ENCODE assay signal across 8 cellular contexts in the genomic region with DNA sequence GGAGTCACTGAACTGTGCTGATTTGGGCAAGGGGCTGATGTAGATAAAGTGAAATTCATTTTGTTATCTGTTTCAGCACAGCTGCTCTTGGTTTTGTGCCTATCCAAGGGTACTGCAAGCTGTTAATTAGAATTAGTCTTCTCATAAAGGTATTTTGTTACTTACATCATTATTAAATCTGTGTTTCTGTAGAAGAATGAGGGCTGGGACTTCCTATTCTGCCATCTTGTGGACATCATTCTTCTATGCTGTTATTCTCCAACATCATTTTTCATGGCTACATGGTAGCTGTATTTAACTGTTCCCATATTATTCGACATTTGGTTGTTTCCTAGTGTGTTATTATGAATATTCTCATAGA.
DNase-seq lines count a peak whose midpoint lies in the region; ATAC-seq and TF ChIP-seq lines count a peak whose summit lies in the region.

No MANE protein-coding gene starts in this region.

- peaks cover 0 to 12% (median 0%) of the 10 kb centered on the region in 11 donors for H3K9me3 ChIP-seq in heart right ventricle
- no peaks in the 10 kb centered on the region for H3K9me3 ChIP-seq in right atrium auricular region
- H3K9me3 ChIP-seq in upper lobe of right lung = no peaks in the 10 kb centered on the region

- intact Hi-C loops in heart right ventricle (cut with DNase I) (loop anchor here (2.0 to 10.0 kb wide), 11 partner anchors 72 to 562 kb away; partner anchors contain the start of genes CCDC71L (in 6 of the 10) and NAMPT (in 1 of the 10)), upper lobe of right lung (cut with DNase I) (no loop called here)

- H3K27me3 ChIP-seq in heart right ventricle (peaks cover 0 to 5% (median 0%) of the 10 kb centered on the region in 7 donors), right atrium auricular region (no peaks in the 10 kb centered on the region), upper lobe of right lung (no peaks in the 10 kb centered on the region)

- 84 to 91% methylated on average over 1 of the region's 1 CpG for WGBS in heart right ventricle, 2 donors

- ATAC-seq in heart right ventricle = no peak
- no peak for ATAC-seq in upper lobe of right lung
- ATAC-seq in GM21526 (IDR thresholded peaks at IDR 0.05; ENCODE audit: low FRiP score, unreplicated experiment) = no peak

- no peak overlapping the region for H3K4me3 ChIP-seq in heart right ventricle
- H3K4me3 ChIP-seq in right atrium auricular region = no peak overlapping the region
- no peak overlapping the region for H3K4me3 ChIP-seq in upper lobe of right lung

- H3K27ac ChIP-seq in heart right ventricle (no peak overlapping the region), right atrium auricular region (no peak overlapping the region), upper lobe of right lung (no peak overlapping the region)

- H3K4me1 ChIP-seq in heart right ventricle (peaks cover 0 to 13% (median 3%) of the 10 kb centered on the region in 9 donors), right atrium auricular region (no peaks in the 10 kb centered on the region), upper lobe of right lung (peaks cover 6% of the 10 kb centered on the region)

- DNase-seq in heart right ventricle = no peak
- no peak for DNase-seq in right atrium auricular region (ENCODE audit: low spot score)
- peak; percentile 52 for DNase-seq in RPMI8226
- DNase-seq in fibroblast of the conjunctiva (ENCODE audit: low read depth) = peak; percentile 35
- no peak for DNase-seq in upper lobe of right lung
- no peak for DNase-seq in CD1c-positive myeloid dendritic cell (ENCODE audit: extremely low spot score)
- DNase-seq in hippocampal formation (lab: John Stamatoyannopoulos, UW) = no peak

- H3K36me3 ChIP-seq in heart right ventricle = no peaks in the 10 kb centered on the region
- H3K36me3 ChIP-seq in right atrium auricular region = no peaks in the 10 kb centered on the region
- H3K36me3 ChIP-seq in upper lobe of right lung = no peaks in the 10 kb centered on the region

- TF ChIP-seq CTCF in heart right ventricle (IDR thresholded peaks at IDR 0.05) (peak in 5 of 9 donors; percentile 26 to 37 (median 28)), right atrium auricular region (IDR thresholded peaks at IDR 0.05) (peak in 1 of 2 donors; percentile 30), upper lobe of right lung (IDR thresholded peaks at IDR 0.05) (peak; percentile 10)

Comparison
In these comparisons a context has a peak if more than half of its experiments do, and no peak if none do; other contexts are left out.
1. DNase-seq: peak in RPMI8226 (single experiment) and fibroblast of the conjunctiva (single experiment); none in heart right ventricle (0 of 2), right atrium auricular region (single experiment), upper lobe of right lung (single experiment), CD1c-positive myeloid dendritic cell (single experiment) and hippocampal formation (0 of 2).